Comparison of ENCODE assay signal across 8 cellular contexts in the genomic region with DNA sequence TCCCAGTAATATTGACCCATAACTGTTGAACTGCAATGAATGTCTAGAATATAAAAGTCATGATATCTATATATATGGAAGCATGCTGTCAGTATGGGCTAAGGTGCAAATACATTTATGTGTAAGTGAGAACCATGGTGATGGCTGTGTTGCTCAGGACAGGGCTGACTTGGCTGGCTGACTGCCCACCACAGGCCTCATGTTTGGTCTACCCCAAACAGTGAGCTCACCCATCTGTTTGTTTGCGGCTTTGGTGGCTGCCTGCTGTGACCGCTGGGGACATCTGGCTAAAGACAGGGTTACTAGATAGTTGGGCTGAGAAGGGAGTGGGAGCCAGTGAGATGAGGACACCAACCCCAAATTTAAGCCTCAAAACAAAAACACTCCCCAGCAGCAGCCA. TPM values are rescaled to one million over a fixed set of nuclear protein-coding genes. Genes with fewer than 3 reads are reported as not detected.
A peak's percentile ranks its signal among the peaks of the same experiment; 100 is the strongest.
DNase-seq lines count a peak whose midpoint lies in the region; ATAC-seq and TF ChIP-seq lines count a peak whose summit lies in the region.

No MANE protein-coding gene starts in this region.

- DNase-seq in stimulated activated CD4-positive, alpha-beta T cell treated with anti-CD3 and anti-CD28 coated beads, Interleukin-15, amount 100 ng/mL, for 24 hours = peak; percentile 56
- no peak for DNase-seq in stimulated activated CD4-positive, alpha-beta T cell treated with anti-CD3 and anti-CD28 coated beads, Interleukin-12 subunit alpha, Interleukin-12 subunit beta, amount 100 ng/mL, for 4 hours
- DNase-seq in Peyer's patch (peak in 2 of 3 donors; percentile 71 to 80), fibroblast of the aortic adventitia (ENCODE audit: low read depth) (no peak), KBM-7 (no peak), ecto neural progenitor cell (ENCODE audit: low spot score) (no peak), head of caudate nucleus (no peak)

- in situ Hi-C loops in KBM-7 (cut with MboI; ENCODE audit: low pct_unique_long_range_greater_than_20kb, low sequenced_read_pairs) = no loop called here

- no peaks in the 10 kb centered on the region for H3K27me3 ChIP-seq in Peyer's patch

- TF ChIP-seq CTCF in Peyer's patch (IDR thresholded peaks at IDR 0.05) (no peak), fibroblast of the aortic adventitia (IDR thresholded peaks at IDR 0.05; ENCODE audit: insufficient read depth, low read length) (no peak)

- intact Hi-C loops in head of caudate nucleus (cut with DNase I) = no loop called here

- H3K4me1 ChIP-seq in Peyer's patch = peaks cover 0 to 54% (median 37%) of the 10 kb centered on the region in 4 donors

- TF ChIP-seq POLR2A in Peyer's patch (IDR thresholded peaks at IDR 0.05) = no peak

- ATAC-seq in HG02759 (IDR thresholded peaks at IDR 0.05; ENCODE audit: unreplicated experiment) = peak; percentile 55

- H3K4me3 ChIP-seq in Peyer's patch (no peak overlapping the region), fibroblast of the aortic adventitia (ENCODE audit: low read depth, low read length) (peak overlapping the region; percentile 18)

- peak overlapping the region; percentile 10 to 96 (median 30) for H3K27ac ChIP-seq in Peyer's patch

- no peaks in the 10 kb centered on the region for H3K9me3 ChIP-seq in Peyer's patch

- H3K36me3 ChIP-seq in Peyer's patch = no peaks in the 10 kb centered on the region

RNA-seq across cellular contexts. Expression of a gene that starts 6.3 kb away (rescaled TPM):
- 100 to 1,000 TPM in 3 of 4 donors, 10 to 100 TPM in 1; 71.6 to 412 (median 130) TPM for total RNA-seq in Peyer's patch
- total RNA-seq in fibroblast of the aortic adventitia (ENCODE audit: low replicate concordance) = 242 and 458 TPM in 2 replicates

Comparison
In these comparisons a context has a peak if more than half of its experiments do, and no peak if none do; other contexts are left out.
1. DNase-seq: peak in stimulated activated CD4-positive, alpha-beta T cell treated with anti-CD3 and anti-CD28 coated beads, Interleukin-15, amount 100 ng/mL, for 24 hours (single experiment) and Peyer's patch (2 of 3); none in stimulated activated CD4-positive, alpha-beta T cell treated with anti-CD3 and anti-CD28 coated beads, Interleukin-12 subunit alpha, Interleukin-12 subunit beta, amount 100 ng/mL, for 4 hours (single experiment), fibroblast of the aortic adventitia (single experiment), KBM-7 (single experiment), ecto neural progenitor cell (single experiment) and head of caudate nucleus (0 of 42).